ENCODE assay signal across 15 cellular contexts in genomic region chr17:39643271-39643670, GRCh38. TPM values are rescaled to one million over a fixed set of nuclear protein-coding genes. Genes with fewer than 3 reads are reported as not detected.
DNase-seq lines count a peak whose midpoint lies in the region; ATAC-seq, FAIRE-seq and TF ChIP-seq lines count a peak whose summit lies in the region.
"Had no signal": no experiment of that assay in that cellular context is flagged by ENCODE, and none has a peak within 500 bp of the region (broad histone marks: within the 10 kb centered on the region; RNA-seq: fewer than 3 reads in every experiment).

No MANE protein-coding gene starts in this region.

- H3K27ac ChIP-seq in CD8-positive, alpha-beta memory T cell (ENCODE audit: low read depth, low read length), result no peak overlapping the region
- H3K27ac ChIP-seq in astrocyte (ENCODE audit: low read depth, low read length), result no peak overlapping the region
- H3K27ac ChIP-seq: sigmoid colon, SJCRH30 had no signal

- H3K4me1 Mint-ChIP-seq in CD8-positive, alpha-beta memory T cell, result peaks cover 55 to 83% (median 69%) of the 10 kb centered on the region in 3 donors
- H3K4me1 Mint-ChIP-seq in astrocyte (ENCODE audit: low read depth, unreplicated experiment), result peaks cover 43% of the 10 kb centered on the region
- H3K4me1 Mint-ChIP-seq in T-helper 2 cell treated with Interferon-gamma antibody and Interleukin-4, amounts not matched to agents 5 μg/mL and 100 μg/mL, for 36 hours (ENCODE audit: low read depth), result peaks cover 34% of the 10 kb centered on the region

- peak; percentile 6 for ATAC-seq in mucosa of descending colon

- no peak for DNase-seq in CD8-positive, alpha-beta memory T cell
- peak; percentile 81 for DNase-seq in HT1080 (ENCODE audit: low read depth)
- DNase-seq in astrocyte (ENCODE audit: low read depth), result peak; percentile 36
- no peak for DNase-seq in mucosa of descending colon
- DNase-seq in effector CD4-positive, alpha-beta T cell, result no peak
- no peak for DNase-seq in OCI-M1 (lab: John Stamatoyannopoulos, UW)
- DNase-seq in T-helper 2 cell treated with Interferon-gamma antibody and Interleukin-4, amounts not matched to agents 5 μg/mL and 100 μg/mL, for 36 hours (ENCODE audit: low spot score), result no peak
- DNase-seq: activated CD8-positive, alpha-beta memory T cell treated with anti-CD3 and anti-CD28 coated beads, Interleukin-2, amount 50 U/mL, for 4 hours; foreskin melanocyte; kidney glomerular epithelial cell; naive B cell; NCI-H526 treated with DMSO at 0.1 percent for 48 hours; sigmoid colon; SJCRH30 had no signal

- H4K20me1 ChIP-seq in astrocyte (ENCODE audit: insufficient read depth, low read length), result peaks cover 84% of the 10 kb centered on the region

- no peaks in the 10 kb centered on the region for H3K27me3 ChIP-seq in CD8-positive, alpha-beta memory T cell (ENCODE audit: insufficient read depth, low read length, poor library complexity, severe bottlenecking)
- no peaks in the 10 kb centered on the region for H3K27me3 ChIP-seq in astrocyte (ENCODE audit: insufficient read depth, low read length)
- H3K27me3 ChIP-seq: sigmoid colon, SJCRH30 had no signal

- intact Hi-C loops in mucosa of descending colon (cut with DNase I, micrococcal nuclease), result no loop called here

- no peaks in the 10 kb centered on the region for H3K9me3 ChIP-seq in CD8-positive, alpha-beta memory T cell (ENCODE audit: low read length)
- H3K9me3 ChIP-seq in astrocyte (ENCODE audit: insufficient read depth, low read depth, low read length) (no peaks in the 10 kb centered on the region), mucosa of descending colon (no peaks in the 10 kb centered on the region)
- H3K9me3 ChIP-seq: sigmoid colon, SJCRH30 had no signal

- H2AFZ ChIP-seq in astrocyte (ENCODE audit: low read depth, low read length), result no peak overlapping the region

- TF ChIP-seq CTCF in astrocyte (IDR thresholded peaks at IDR 0.05; ENCODE audit: insufficient read depth, low read depth, low read length) (no peak), mucosa of descending colon (IDR thresholded peaks at IDR 0.05) (no peak)

- H3K9ac ChIP-seq in astrocyte (ENCODE audit: low read length), result no peak overlapping the region

- CTCF ChIA-PET in CD8-positive, alpha-beta memory T cell (lab: Charles Lee), result interaction anchor here (1.5 to 2.8 kb wide), 2 partner anchors 11 to 21 kb away, joined by 3 to 10 read pairs; no protein-coding TSS in a partner anchor

- no peak overlapping the region for H3K4me3 ChIP-seq in CD8-positive, alpha-beta memory T cell (ENCODE audit: low read length)
- H3K4me3 ChIP-seq in astrocyte (ENCODE audit: insufficient read depth, low read depth, low read length) (no peak overlapping the region), mucosa of descending colon (no peak overlapping the region)
- H3K4me3 ChIP-seq: sigmoid colon, SJCRH30 had no signal

- H3K36me3 ChIP-seq in CD8-positive, alpha-beta memory T cell (ENCODE audit: insufficient read depth, low read length), result no peaks in the 10 kb centered on the region
- H3K36me3 ChIP-seq in astrocyte (ENCODE audit: insufficient read depth, low read length), result no peaks in the 10 kb centered on the region
- H3K36me3 ChIP-seq in mucosa of descending colon (ENCODE audit: low read depth), result no peaks in the 10 kb centered on the region
- H3K36me3 ChIP-seq: sigmoid colon, SJCRH30 had no signal

- H3K27me3 Mint-ChIP-seq in CD8-positive, alpha-beta memory T cell, result no peaks in the 10 kb centered on the region
- H3K27me3 Mint-ChIP-seq in astrocyte (ENCODE audit: low read depth, unreplicated experiment), result no peaks in the 10 kb centered on the region
- no peaks in the 10 kb centered on the region for H3K27me3 Mint-ChIP-seq in T-helper 2 cell treated with Interferon-gamma antibody and Interleukin-4, amounts not matched to agents 5 μg/mL and 100 μg/mL, for 36 hours (ENCODE audit: low read depth)
- H3K27me3 Mint-ChIP-seq: naive B cell had no signal

- H3K4me3 Mint-ChIP-seq in CD8-positive, alpha-beta memory T cell, result no peak overlapping the region
- H3K4me3 Mint-ChIP-seq in astrocyte (ENCODE audit: unreplicated experiment), result peak overlapping the region; percentile 55
- no peak overlapping the region for H3K4me3 Mint-ChIP-seq in T-helper 2 cell treated with Interferon-gamma antibody and Interleukin-4, amounts not matched to agents 5 μg/mL and 100 μg/mL, for 36 hours

- peaks cover 78% of the 10 kb centered on the region for H3K79me2 ChIP-seq in astrocyte (ENCODE audit: insufficient read depth, low read length)

- POLR2A ChIA-PET in CD8-positive, alpha-beta memory T cell (lab: Charles Lee), result no interaction called here

- peaks cover 60% of the 10 kb centered on the region for H3K4me1 ChIP-seq in CD8-positive, alpha-beta memory T cell (ENCODE audit: insufficient read depth, low read length)
- H3K4me1 ChIP-seq in astrocyte (ENCODE audit: insufficient read depth, low read length), result peaks cover 16% of the 10 kb centered on the region
- peaks cover 14% of the 10 kb centered on the region for H3K4me1 ChIP-seq in mucosa of descending colon (ENCODE audit: low read depth)
- H3K4me1 ChIP-seq: SJCRH30 had no signal

- H3K9me3 Mint-ChIP-seq in CD8-positive, alpha-beta memory T cell, result no peaks in the 10 kb centered on the region
- no peaks in the 10 kb centered on the region for H3K9me3 Mint-ChIP-seq in astrocyte (ENCODE audit: unreplicated experiment)
- no peaks in the 10 kb centered on the region for H3K9me3 Mint-ChIP-seq in T-helper 2 cell treated with Interferon-gamma antibody and Interleukin-4, amounts not matched to agents 5 μg/mL and 100 μg/mL, for 36 hours
- H3K9me3 Mint-ChIP-seq: naive B cell had no signal

- H3K4me2 ChIP-seq in astrocyte (ENCODE audit: low read length), result peak overlapping the region; percentile 31

- H3K27ac Mint-ChIP-seq in CD8-positive, alpha-beta memory T cell, result peak overlapping the region in 5 of 8 donors; percentile 38 to 66 (median 61)
- H3K27ac Mint-ChIP-seq in astrocyte (ENCODE audit: unreplicated experiment), result no peak overlapping the region
- no peak overlapping the region for H3K27ac Mint-ChIP-seq in T-helper 2 cell treated with Interferon-gamma antibody and Interleukin-4, amounts not matched to agents 5 μg/mL and 100 μg/mL, for 36 hours

- no peak for FAIRE-seq in astrocyte (lab: Jason Lieb, UNC)

- peaks cover 0 to 19% (median 0%) of the 10 kb centered on the region in 3 donors for H3K36me3 Mint-ChIP-seq in CD8-positive, alpha-beta memory T cell
- H3K36me3 Mint-ChIP-seq in astrocyte (ENCODE audit: low read depth, unreplicated experiment), result peaks cover 3% of the 10 kb centered on the region
- no peaks in the 10 kb centered on the region for H3K36me3 Mint-ChIP-seq in T-helper 2 cell treated with Interferon-gamma antibody and Interleukin-4, amounts not matched to agents 5 μg/mL and 100 μg/mL, for 36 hours (ENCODE audit: low read depth)
- H3K36me3 Mint-ChIP-seq: naive B cell had no signal

RNA-seq across cellular contexts. Expression of gene STARD3, which starts 6.3 kb away (rescaled TPM):
- 10 to 100 TPM; 71.4 to 74.1 TPM for total RNA-seq in CD8-positive, alpha-beta memory T cell
- polyA plus RNA-seq in CD8-positive, alpha-beta memory T cell, result 44.5 TPM
- total RNA-seq in HT1080 (2014; rRNA removed; shearing (Covaris generic)), result 37.5 and 71.5 TPM in 2 replicates
- 65.2 and 68.5 TPM in 2 replicates for polyA plus RNA-seq in HT1080 (2015; cell fraction: cytosol; rRNA removed)
- polyA plus RNA-seq in HT1080 (2015; cell fraction: nucleus; rRNA removed), result 93.8 and 118 TPM in 2 replicates
- total RNA-seq in astrocyte (51.2 and 62.1 TPM in 2 replicates), mucosa of descending colon (10 to 100 TPM; 36.1 to 58.8 (median 57.6) TPM)

RNA-seq across cellular contexts. Expression of gene PPP1R1B, which starts 16.5 kb away (rescaled TPM):
- not detected for total RNA-seq in CD8-positive, alpha-beta memory T cell
- not detected for polyA plus RNA-seq in CD8-positive, alpha-beta memory T cell
- total RNA-seq in HT1080 (2014; rRNA removed; shearing (Covaris generic)), result 0.30 TPM in 1 of 2 replicates, not detected in the other
- 0.12 and 0.14 TPM in 2 replicates for polyA plus RNA-seq in HT1080 (2015; cell fraction: cytosol; rRNA removed)
- polyA plus RNA-seq in HT1080 (2015; cell fraction: nucleus; rRNA removed), result 0.20 TPM in 1 of 2 replicates, not detected in the other
- total RNA-seq in astrocyte, result 0.26 and 0.39 TPM in 2 replicates
- 100 to 1,000 TPM; 108 to 362 (median 356) TPM for total RNA-seq in mucosa of descending colon
- total RNA-seq: SJCRH30 had no signal

RNA-seq across cellular contexts. Expression of gene TCAP, which starts 21.9 kb away (rescaled TPM):
- 1 to 10 TPM in 1 of 2 experiments, under 1 TPM in 1; 0.97 to 1.6 TPM for total RNA-seq in CD8-positive, alpha-beta memory T cell
- not detected for polyA plus RNA-seq in CD8-positive, alpha-beta memory T cell
- total RNA-seq in HT1080 (2014; rRNA removed; shearing (Covaris generic)), result 1.00 TPM in 1 of 2 replicates, not detected in the other
- polyA plus RNA-seq in HT1080 (2015; cell fraction: cytosol; rRNA removed), result 0.03 and 0.33 TPM in 2 replicates
- polyA plus RNA-seq in HT1080 (2015; cell fraction: nucleus; rRNA removed), result 0.82 and 0.85 TPM in 2 replicates
- 0.98 and 1.4 TPM in 2 replicates for total RNA-seq in astrocyte
- total RNA-seq in mucosa of descending colon, result 1 to 10 TPM in 2 of 3 donors, under 1 TPM in 1; 0.96 to 3.4 (median 1.5) TPM

RNA-seq across cellular contexts. Expression of gene PNMT, which starts 25.0 kb away (rescaled TPM):
- total RNA-seq in CD8-positive, alpha-beta memory T cell, result not detected
- polyA plus RNA-seq in CD8-positive, alpha-beta memory T cell, result 0.39 TPM
- not detected in 2 replicates for total RNA-seq in HT1080 (2014; rRNA removed; shearing (Covaris generic))
- polyA plus RNA-seq in HT1080 (2015; cell fraction: cytosol; rRNA removed), result not detected in 2 replicates
- not detected in 2 replicates for polyA plus RNA-seq in HT1080 (2015; cell fraction: nucleus; rRNA removed)
- total RNA-seq in astrocyte (0.59 and 1.5 TPM in 2 replicates), mucosa of descending colon (1 to 10 TPM in 2 of 3 donors, under 1 TPM in 1; 0.23 to 2.0 (median 1.5) TPM)

RNA-seq across cellular contexts. Expression of gene NEUROD2, which starts 35.6 kb away (rescaled TPM):
- not detected for total RNA-seq in CD8-positive, alpha-beta memory T cell
- polyA plus RNA-seq in CD8-positive, alpha-beta memory T cell, result not detected
- total RNA-seq in HT1080 (2014; rRNA removed; shearing (Covaris generic)), result not detected in 2 replicates
- not detected in 2 replicates for polyA plus RNA-seq in HT1080 (2015; cell fraction: cytosol; rRNA removed)
- polyA plus RNA-seq in HT1080 (2015; cell fraction: nucleus; rRNA removed), result not detected in 2 replicates
- total RNA-seq in astrocyte, result not detected in 2 replicates
- total RNA-seq in mucosa of descending colon, result under 1 TPM in 1 of 3 donors, not detected in 2; 0.05 TPM
- total RNA-seq: SJCRH30, subcutaneous adipose tissue had no signal

Comparison
In these comparisons a context has a peak if more than half of its experiments do, and no peak if none do; other contexts are left out.
1. DNase-seq: peak in HT1080 (single experiment) and astrocyte (single experiment); none in CD8-positive, alpha-beta memory T cell (0 of 5), mucosa of descending colon (0 of 3), effector CD4-positive, alpha-beta T cell (single experiment), OCI-M1 (single experiment) and T-helper 2 cell treated with Interferon-gamma antibody and Interleukin-4, amounts not matched to agents 5 μg/mL and 100 μg/mL, for 36 hours (single experiment).
2. H3K27ac Mint-ChIP-seq: peak in CD8-positive, alpha-beta memory T cell (5 of 8); none in astrocyte (single experiment) and T-helper 2 cell treated with Interferon-gamma antibody and Interleukin-4, amounts not matched to agents 5 μg/mL and 100 μg/mL, for 36 hours (single experiment).
3. RNA of gene PPP1R1B, which starts 16.5 kb away (total RNA-seq): 108 to 362 TPM in mucosa of descending colon; 0.26 to 0.39 TPM in astrocyte, not detected in CD8-positive, alpha-beta memory T cell and 0.30 TPM in HT1080; every median in the first group is over 10 times any median in the second.